8 cellular contexts compared by ENCODE assay signal in the genomic region with DNA sequence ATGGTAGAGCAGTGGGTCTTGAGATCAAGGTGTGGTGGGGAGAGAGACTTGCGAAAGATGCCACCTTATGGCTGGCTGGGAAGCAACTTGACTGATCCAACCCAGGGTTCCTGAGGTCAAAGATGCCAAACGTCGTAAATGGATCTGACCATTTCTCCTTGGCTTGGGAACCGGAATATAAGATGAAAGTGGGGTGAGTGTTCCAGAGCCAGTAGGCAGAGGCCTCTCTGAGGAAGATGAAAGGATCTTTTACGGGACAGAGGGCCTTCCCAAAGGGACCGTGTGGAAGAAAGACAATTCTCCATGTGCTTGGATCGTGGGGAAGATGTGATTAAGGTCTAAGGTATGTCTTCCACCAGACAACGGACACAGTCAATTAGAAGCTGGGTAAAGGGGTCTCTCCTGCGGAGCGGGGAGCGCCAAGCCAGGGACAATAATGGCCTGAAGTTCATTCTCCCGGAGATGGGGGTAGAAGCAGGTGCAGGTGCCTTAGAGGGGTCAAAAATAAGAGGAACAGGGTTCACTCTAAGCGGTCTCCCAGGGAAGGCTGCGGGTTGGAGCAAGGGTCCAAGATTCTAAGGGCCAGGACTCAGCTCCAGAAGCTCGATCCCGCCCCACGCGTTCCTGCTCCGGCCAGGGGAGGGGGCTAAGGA. TPM values are rescaled to one million over a fixed set of nuclear protein-coding genes. Genes with fewer than 3 reads are reported as not detected.
DNase-seq lines count a peak whose midpoint lies in the region; ATAC-seq and TF ChIP-seq lines count a peak whose summit lies in the region.

No MANE protein-coding gene starts in this region.

- H3K4me3 ChIP-seq in thyroid gland (replicated peaks in 1 of 3): peak overlapping the region; percentile 16 to 85 (median 78)

- intact Hi-C loops in thyroid gland (cut with DNase I): no loop called here

- peak; percentile 2 for ATAC-seq in HG03439 (IDR thresholded peaks at IDR 0.05; ENCODE audit: unreplicated experiment)

- H3K27me3 ChIP-seq in thyroid gland: no peaks in the 10 kb centered on the region

- 5 to 9% methylated on average over 19 of the region's 19 CpGs for WGBS in thyroid gland, 2 donors

- TF ChIP-seq CTCF in C4-2B (conservative IDR thresholded peaks at IDR 0.05) (no peak), thyroid gland (IDR thresholded peaks at IDR 0.05) (no peak)

- H3K36me3 ChIP-seq in thyroid gland: no peaks in the 10 kb centered on the region

- peaks cover 26 to 30% of the 10 kb centered on the region in 2 donors for H3K4me1 ChIP-seq in thyroid gland

- DNase-seq in amniotic epithelial cell (ENCODE audit: low read depth) (peak; percentile 30), kidney tubule cell (ENCODE audit: low spot score) (peak; percentile 52), thyroid gland (no peak), COR-L47 (lab: John Stamatoyannopoulos, UW) (no peak), NCI-H748 treated with DMSO at 0.1 percent for 48 hours (lab: John Stamatoyannopoulos, UW) (no peak)
- no peak for DNase-seq in activated CD4-positive, alpha-beta T cell treated with anti-CD3 and anti-CD28 coated beads, Interleukin-2, amount 50 U/mL, for 1 hour

- H3K27ac ChIP-seq in C4-2B: peak overlapping the region; percentile 97
- peak overlapping the region; percentile 53 to 82 (median 66) for H3K27ac ChIP-seq in thyroid gland

- no peaks in the 10 kb centered on the region for H3K9me3 ChIP-seq in thyroid gland

- TF ChIP-seq POLR2A in thyroid gland (IDR thresholded peaks at IDR 0.05): no peak

RNA-seq across cellular contexts. Expression of gene FXR2, which starts 0.8 kb away (rescaled TPM):
- 10 to 100 TPM; 27.6 to 37.5 (median 28.6) TPM for total RNA-seq in thyroid gland

RNA-seq across cellular contexts. Expression of gene SAT2, which starts 13.7 kb away (rescaled TPM):
- 10 to 100 TPM; 59.5 to 74.2 (median 61.9) TPM for total RNA-seq in thyroid gland

RNA-seq across cellular contexts. Expression of gene SHBG, which starts 16.0 kb away (rescaled TPM):
- total RNA-seq in thyroid gland: under 1 TPM in 1 of 4 donors, not detected in 3; 0.83 TPM

RNA-seq across cellular contexts. Expression of gene SOX15, which starts 24.0 kb away (rescaled TPM):
- 1 to 10 TPM in 1 of 4 donors, under 1 TPM in 1, not detected in 2; 0.67 to 3.1 TPM for total RNA-seq in thyroid gland

RNA-seq across cellular contexts. Expression of gene MPDU1, which starts 30.2 kb away (rescaled TPM):
- 100 to 1,000 TPM in 3 of 4 donors, 10 to 100 TPM in 1; 88.8 to 250 (median 164) TPM for total RNA-seq in thyroid gland

Comparison
In these comparisons a context has a peak if more than half of its experiments do, and no peak if none do; other contexts are left out.
1. DNase-seq: peak in amniotic epithelial cell (single experiment) and kidney tubule cell (single experiment); none in thyroid gland (0 of 2), COR-L47 (single experiment), activated CD4-positive, alpha-beta T cell treated with anti-CD3 and anti-CD28 coated beads, Interleukin-2, amount 50 U/mL, for 1 hour (single experiment) and NCI-H748 treated with DMSO at 0.1 percent for 48 hours (single experiment).